In genomic region chr12:56333679-56334489, GRCh38 we compare ENCODE assay signal across 1 cellular context.
TF ChIP-seq lines count a peak whose summit lies in the region.

A gene with protein sequence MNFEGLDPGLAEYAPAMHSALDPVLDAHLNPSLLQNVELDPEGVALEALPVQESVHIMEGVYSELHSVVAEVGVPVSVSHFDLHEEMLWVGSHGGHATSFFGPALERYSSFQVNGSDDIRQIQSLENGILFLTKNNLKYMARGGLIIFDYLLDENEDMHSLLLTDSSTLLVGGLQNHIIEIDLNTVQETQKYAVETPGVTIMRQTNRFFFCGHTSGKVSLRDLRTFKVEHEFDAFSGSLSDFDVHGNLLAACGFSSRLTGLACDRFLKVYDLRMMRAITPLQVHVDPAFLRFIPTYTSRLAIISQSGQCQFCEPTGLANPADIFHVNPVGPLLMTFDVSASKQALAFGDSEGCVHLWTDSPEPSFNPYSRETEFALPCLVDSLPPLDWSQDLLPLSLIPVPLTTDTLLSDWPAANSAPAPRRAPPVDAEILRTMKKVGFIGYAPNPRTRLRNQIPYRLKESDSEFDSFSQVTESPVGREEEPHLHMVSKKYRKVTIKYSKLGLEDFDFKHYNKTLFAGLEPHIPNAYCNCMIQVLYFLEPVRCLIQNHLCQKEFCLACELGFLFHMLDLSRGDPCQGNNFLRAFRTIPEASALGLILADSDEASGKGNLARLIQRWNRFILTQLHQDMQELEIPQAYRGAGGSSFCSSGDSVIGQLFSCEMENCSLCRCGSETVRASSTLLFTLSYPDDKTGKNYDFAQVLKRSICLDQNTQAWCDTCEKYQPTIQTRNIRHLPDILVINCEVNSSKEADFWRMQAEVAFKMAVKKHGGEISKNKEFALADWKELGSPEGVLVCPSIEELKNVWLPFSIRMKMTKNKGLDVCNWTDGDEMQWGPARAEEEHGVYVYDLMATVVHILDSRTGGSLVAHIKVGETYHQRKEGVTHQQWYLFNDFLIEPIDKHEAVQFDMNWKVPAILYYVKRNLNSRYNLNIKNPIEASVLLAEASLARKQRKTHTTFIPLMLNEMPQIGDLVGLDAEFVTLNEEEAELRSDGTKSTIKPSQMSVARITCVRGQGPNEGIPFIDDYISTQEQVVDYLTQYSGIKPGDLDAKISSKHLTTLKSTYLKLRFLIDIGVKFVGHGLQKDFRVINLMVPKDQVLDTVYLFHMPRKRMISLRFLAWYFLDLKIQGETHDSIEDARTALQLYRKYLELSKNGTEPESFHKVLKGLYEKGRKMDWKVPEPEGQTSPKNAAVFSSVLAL (minus strand): TSS chr12:56334000. CDS start chr12:56333094, 906 bp downstream.

TF ChIP-seq in GM12878, 131 proteins besides CTCF, POLR2A, EP300 and RAD21 (continued from another document):
- TF ChIP-seq, protein P1, sequence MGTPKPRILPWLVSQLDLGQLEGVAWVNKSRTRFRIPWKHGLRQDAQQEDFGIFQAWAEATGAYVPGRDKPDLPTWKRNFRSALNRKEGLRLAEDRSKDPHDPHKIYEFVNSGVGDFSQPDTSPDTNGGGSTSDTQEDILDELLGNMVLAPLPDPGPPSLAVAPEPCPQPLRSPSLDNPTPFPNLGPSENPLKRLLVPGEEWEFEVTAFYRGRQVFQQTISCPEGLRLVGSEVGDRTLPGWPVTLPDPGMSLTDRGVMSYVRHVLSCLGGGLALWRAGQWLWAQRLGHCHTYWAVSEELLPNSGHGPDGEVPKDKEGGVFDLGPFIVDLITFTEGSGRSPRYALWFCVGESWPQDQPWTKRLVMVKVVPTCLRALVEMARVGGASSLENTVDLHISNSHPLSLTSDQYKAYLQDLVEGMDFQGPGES (IDR thresholded peaks at IDR 0.05) = peak; percentile 86
- TF ChIP-seq ZBTB4 (CRISPR knock-in tag; IDR thresholded peaks at IDR 0.05) = no peak
- no peak for TF ChIP-seq WRNIP1 (IDR thresholded peaks at IDR 0.05; ENCODE audit: borderline replicate concordance, low read depth, low read length)
- no peak for TF ChIP-seq IRF5 (IDR thresholded peaks at IDR 0.05; ENCODE audit: borderline replicate concordance)
- peak; percentile 8; the same call in 1 of the 2 replicates for TF ChIP-seq BACH1 (IDR thresholded peaks at IDR 0.05; ENCODE audit: borderline replicate concordance)
- TF ChIP-seq FOXK2 (IDR thresholded peaks at IDR 0.05) = peak; percentile 91
- no peak for TF ChIP-seq SREBF2 (IDR thresholded peaks at IDR 0.05; ENCODE audit: low read length)
- TF ChIP-seq BRCA1 (IDR thresholded peaks at IDR 0.05; ENCODE audit: low read depth, low read length) = no peak
- TF ChIP-seq POLR2AphosphoS5 (IDR thresholded peaks at IDR 0.05; ENCODE audit: low read length) = peak; percentile 94
- no peak for TF ChIP-seq ATF2 (IDR thresholded peaks at IDR 0.05; ENCODE audit: low read length)
- no peak; the same call in none of the 2 replicates for TF ChIP-seq POLR2AphosphoS2 (IDR thresholded peaks at IDR 0.05; ENCODE audit: low read depth, low read length)
- TF ChIP-seq, protein P2, sequence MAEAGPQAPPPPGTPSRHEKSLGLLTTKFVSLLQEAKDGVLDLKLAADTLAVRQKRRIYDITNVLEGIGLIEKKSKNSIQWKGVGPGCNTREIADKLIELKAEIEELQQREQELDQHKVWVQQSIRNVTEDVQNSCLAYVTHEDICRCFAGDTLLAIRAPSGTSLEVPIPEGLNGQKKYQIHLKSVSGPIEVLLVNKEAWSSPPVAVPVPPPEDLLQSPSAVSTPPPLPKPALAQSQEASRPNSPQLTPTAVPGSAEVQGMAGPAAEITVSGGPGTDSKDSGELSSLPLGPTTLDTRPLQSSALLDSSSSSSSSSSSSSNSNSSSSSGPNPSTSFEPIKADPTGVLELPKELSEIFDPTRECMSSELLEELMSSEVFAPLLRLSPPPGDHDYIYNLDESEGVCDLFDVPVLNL (IDR thresholded peaks at IDR 0.05; ENCODE audit: low read depth, low read length) = peak; percentile 68; the same call in 1 of the 2 replicates
- peak; percentile 73 for TF ChIP-seq TAF1 (IDR thresholded peaks at IDR 0.05; ENCODE audit: borderline replicate concordance, low read depth, low read length)
- peak; percentile 80 for TF ChIP-seq E2F8 (IDR thresholded peaks at IDR 0.05; ENCODE audit: low read depth, partially characterized antibody)
- TF ChIP-seq CHD4 (IDR thresholded peaks at IDR 0.05) = no peak
- no peak for TF ChIP-seq RAD51 (IDR thresholded peaks at IDR 0.05)
- TF ChIP-seq LARP7 (IDR thresholded peaks at IDR 0.05) = no peak
- peak; percentile 90 for TF ChIP-seq IKZF1 (conservative IDR thresholded peaks at IDR 0.05)
- TF ChIP-seq ASH2L (IDR thresholded peaks at IDR 0.05; ENCODE audit: borderline replicate concordance, low read depth) = no peak; the same call in 1 of the 2 replicates
TF ChIP-seq in GM12878: peak in this region for 57.
